26 cellular contexts compared by ENCODE assay signal in genomic region chr13:39976481-39976880, GRCh38.
DNase-seq lines count a peak whose midpoint lies in the region; ATAC-seq, FAIRE-seq and TF ChIP-seq lines count a peak whose summit lies in the region.
"Had no signal": no experiment of that assay in that cellular context is flagged by ENCODE, and none has a peak within 500 bp of the region (broad histone marks: within the 10 kb centered on the region; RNA-seq: fewer than 3 reads in every experiment).

No MANE protein-coding gene starts in this region.

- H3K4me3 ChIP-seq in HEK293 (ENCODE audit: low read depth, low read length) (no peak overlapping the region), bronchial epithelial cell (ENCODE audit: low read depth, low read length) (no peak overlapping the region), trophoblast cell (ENCODE audit: low read depth, low read length) (no peak overlapping the region)
- H3K4me3 ChIP-seq: BLaER1 treated with 17β-estradiol and CSF1 and Interleukin-3, amounts not matched to agents 10 nM and 100 nM; GM12878; GM23248; K562; SJCRH30 had no signal

- H2BK12ac ChIP-seq in trophoblast cell (ENCODE audit: low read length): no peak overlapping the region

- no peak overlapping the region for H4K8ac ChIP-seq in trophoblast cell (ENCODE audit: low read depth, low read length)

- H3K79me1 ChIP-seq in trophoblast cell (ENCODE audit: low read length): no peaks in the 10 kb centered on the region

- no peak overlapping the region for H3K23ac ChIP-seq in trophoblast cell (ENCODE audit: low read length)

- H3K27me3 ChIP-seq in bronchial epithelial cell (ENCODE audit: control insufficient read depth, insufficient read depth, low read length): peaks cover 3% of the 10 kb centered on the region
- H3K27me3 ChIP-seq in foreskin keratinocyte: peaks cover 25% of the 10 kb centered on the region
- no peaks in the 10 kb centered on the region for H3K27me3 ChIP-seq in trophoblast cell (ENCODE audit: insufficient read depth, low read length)
- H3K27me3 ChIP-seq: BLaER1 treated with 17β-estradiol and CSF1 and Interleukin-3, amounts not matched to agents 10 nM and 100 nM; SJCRH30 had no signal

- no peaks in the 10 kb centered on the region for H3K79me2 ChIP-seq in trophoblast cell (ENCODE audit: control insufficient read depth, insufficient read depth, low read length, poor library complexity)

- H3K4me1 ChIP-seq in HEK293 (ENCODE audit: control insufficient read depth, insufficient read depth, low read length) (no peaks in the 10 kb centered on the region), foreskin keratinocyte (no peaks in the 10 kb centered on the region), trophoblast cell (ENCODE audit: control insufficient read depth in 1 of 2, insufficient read depth in 2 of 2, low read length in 2 of 2) (peaks cover 0 to 2% of the 10 kb centered on the region in 2 experiments)
- H3K4me1 ChIP-seq: BLaER1 treated with 17β-estradiol and CSF1 and Interleukin-3, amounts not matched to agents 10 nM and 100 nM; SJCRH30 had no signal

- H3K4me2 ChIP-seq in trophoblast cell (ENCODE audit: low read length): no peak overlapping the region
- H3K4me2 ChIP-seq: BLaER1 treated with 17β-estradiol and CSF1 and Interleukin-3, amounts not matched to agents 10 nM and 100 nM had no signal

- CTCF ChIA-PET in HEK293 (lab: Yijun Ruan, JAX): no interaction called here

- H3K9ac ChIP-seq in trophoblast cell (ENCODE audit: low read length): peak overlapping the region; percentile 10
- H3K9ac ChIP-seq: BLaER1 treated with 17β-estradiol and CSF1 and Interleukin-3, amounts not matched to agents 10 nM and 100 nM; GM23248 had no signal

- no peak overlapping the region for H3K27ac ChIP-seq in HEK293 (ENCODE audit: extremely low read depth, low read depth, low read length)
- no peak overlapping the region for H3K27ac ChIP-seq in foreskin keratinocyte
- no peak overlapping the region for H3K27ac ChIP-seq in trophoblast cell (ENCODE audit: low read depth, low read length)
- H3K27ac ChIP-seq: BLaER1 treated with 17β-estradiol and CSF1 and Interleukin-3, amounts not matched to agents 10 nM and 100 nM; GM23248; SJCRH30 had no signal

- H2BK5ac ChIP-seq in trophoblast cell (ENCODE audit: low read depth, low read length, poor library complexity): no peak overlapping the region

- DNase-seq in bronchial epithelial cell (ENCODE audit: low read depth) (peak; percentile 71), foreskin keratinocyte (peak; percentile 44 to 63), trophoblast cell (no peak), UCSD-AML1 (lab: John Stamatoyannopoulos, UW; ENCODE audit: unreplicated experiment) (no peak)
- DNase-seq: ACHN; CD8-positive, alpha-beta T cell; DND-41; GM23248; MM.1S; NCI-H1092 treated with DMSO at 0.1 percent for 48 hours; NCI-H146; NCI-H2029 treated with DMSO at 0.1 percent for 48 hours; NCI-H2171 treated with DMSO at 0.1 percent for 48 hours; NCI-H446 treated with DMSO at 0.1 percent for 48 hours; NCI-H526 treated with DMSO at 0.1 percent for 48 hours; OCI-M1; SJCRH30 had no signal

- H2AK5ac ChIP-seq in trophoblast cell (ENCODE audit: low read length): no peak overlapping the region

- H2AFZ ChIP-seq in trophoblast cell (ENCODE audit: insufficient read depth, low read length, poor library complexity): no peak overlapping the region
- H2AFZ ChIP-seq: GM23248 had no signal

- no CpG with 5 or more reads among the region's 6 CpGs for WGBS in trophoblast cell (ENCODE audit: extremely low coverage, insufficient coverage, insufficient read length)

- POLR2A ChIA-PET in HEK293 (lab: Yijun Ruan, JAX): no interaction called here

- FAIRE-seq in bronchial epithelial cell (lab: Jason Lieb, UNC): no peak
- FAIRE-seq: GM12878, HepG2, K562, RCC 7860 had no signal

- TF ChIP-seq CTCF in HEK293 (tag by site-specific recombination; IDR thresholded peaks at IDR 0.05): no peak
- no peak for TF ChIP-seq CTCF in bronchial epithelial cell (IDR thresholded peaks at IDR 0.05; ENCODE audit: insufficient read depth, low read length, severe bottlenecking)
- TF ChIP-seq CTCF in foreskin keratinocyte (conservative IDR thresholded peaks at IDR 0.05): no peak

- H4K12ac ChIP-seq in trophoblast cell (ENCODE audit: low read depth, low read length): no peak overlapping the region

- no peaks in the 10 kb centered on the region for H3K36me3 ChIP-seq in HEK293 (ENCODE audit: control insufficient read depth in 2 of 2, insufficient read depth in 1 of 2, low read length in 2 of 2)
- no peaks in the 10 kb centered on the region for H3K36me3 ChIP-seq in bronchial epithelial cell (ENCODE audit: control insufficient read depth, insufficient read depth, low read length)
- H3K36me3 ChIP-seq in trophoblast cell (ENCODE audit: control insufficient read depth in 1 of 2, insufficient read depth in 2 of 2, low read length in 2 of 2): no peaks in the 10 kb centered on the region
- H3K36me3 ChIP-seq: BLaER1 treated with 17β-estradiol and CSF1 and Interleukin-3, amounts not matched to agents 10 nM and 100 nM; SJCRH30 had no signal

- no peak overlapping the region for H3K14ac ChIP-seq in trophoblast cell (ENCODE audit: low read length)

- H4K91ac ChIP-seq in trophoblast cell (ENCODE audit: low read depth, low read length): no peak overlapping the region

- no peak overlapping the region for H3K4ac ChIP-seq in trophoblast cell (ENCODE audit: low read depth, low read length)

- no peak overlapping the region for H2BK120ac ChIP-seq in trophoblast cell (ENCODE audit: insufficient read depth, low read length, poor library complexity)

- no peak overlapping the region for H3K18ac ChIP-seq in trophoblast cell (ENCODE audit: low read length)

- no peaks in the 10 kb centered on the region for H3K9me3 ChIP-seq in HEK293 (ENCODE audit: control insufficient read depth, insufficient read depth, low read depth, low read length)
- no peaks in the 10 kb centered on the region for H3K9me3 ChIP-seq in trophoblast cell (ENCODE audit: insufficient read depth, low read depth, low read length)
- H3K9me3 ChIP-seq: SJCRH30 had no signal

- peak; percentile 52 for ATAC-seq in foreskin keratinocyte
- ATAC-seq in GM18519 (IDR thresholded peaks at IDR 0.05; ENCODE audit: low FRiP score, unreplicated experiment): no peak
- no peak for ATAC-seq in GM21825 (IDR thresholded peaks at IDR 0.05; ENCODE audit: unreplicated experiment)
- ATAC-seq in GM21360 (IDR thresholded peaks at IDR 0.05; ENCODE audit: unreplicated experiment): no peak
- ATAC-seq: CD8-positive, alpha-beta T cell; GM12878; HepG2; K562 had no signal

TF ChIP-seq in HEK293, 187 proteins besides CTCF, POLR2A, EP300 and RAD21:
- TF ChIP-seq ZFHX2 (tag by site-specific recombination; conservative IDR thresholded peaks at IDR 0.05) (0 out of 2 replicates have a peak, but pooled peaks have one; percentile 7), OVOL3 (tag by site-specific recombination; IDR thresholded peaks at IDR 0.05) (no peak)

Comparison
In these comparisons a context has a peak if more than half of its experiments do, and no peak if none do; other contexts are left out.
1. DNase-seq: peak in bronchial epithelial cell (single experiment) and foreskin keratinocyte (2 of 2); none in trophoblast cell (0 of 2) and UCSD-AML1 (single experiment).